ENCODE assay signal across 28 cellular contexts in the genomic region with DNA sequence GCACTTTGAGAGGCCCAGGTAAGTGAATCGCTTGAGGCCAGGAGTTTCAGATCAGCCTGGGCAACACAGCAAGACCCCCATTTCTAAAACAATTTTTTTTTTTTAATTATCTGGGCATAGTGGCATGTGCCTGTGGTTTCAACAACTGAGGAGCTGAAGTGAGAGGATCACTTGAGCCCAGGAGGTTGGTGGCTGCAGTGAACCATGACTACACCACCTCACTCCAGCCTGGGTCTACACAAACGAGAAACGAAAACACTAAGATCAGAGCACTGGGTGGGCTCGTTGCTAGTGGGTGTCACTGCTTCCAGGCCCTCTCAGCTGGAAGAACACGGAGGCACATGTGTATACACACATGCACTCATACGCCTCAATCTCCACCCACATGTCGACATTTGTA.
"Had no signal": no experiment of that assay in that cellular context is flagged by ENCODE, and none has a peak within 500 bp of the region (broad histone marks: within the 10 kb centered on the region; RNA-seq: fewer than 3 reads in every experiment).

No MANE protein-coding gene starts in this region.

- H3K9me3 ChIP-seq: ascending aorta, breast epithelium, colonic mucosa, esophagus squamous epithelium, gastroesophageal sphincter had no signal

- H3K27me3 ChIP-seq: ascending aorta, breast epithelium, cardiac muscle cell, colonic mucosa, esophagus squamous epithelium, gastroesophageal sphincter had no signal

- ATAC-seq: activated CD4-positive, alpha-beta T cell treated with anti-CD3 and anti-CD28 coated beads for 36 hours; activated naive CD4-positive, alpha-beta T cell treated with anti-CD3 and anti-CD28 coated beads, Interleukin-2, amount 50 U/mL, for 72 hours; activated T-cell treated with anti-CD3 and anti-CD28 coated beads, Interleukin-2, amount 50 U/mL, for 72 hours; gastroesophageal sphincter had no signal

- FAIRE-seq: endometrium, endothelial cell of umbilical vein had no signal

- H3K27ac ChIP-seq: ascending aorta, breast epithelium, cardiac muscle cell, colonic mucosa, epithelial cell of prostate, esophagus squamous epithelium, gastroesophageal sphincter had no signal

- DNase-seq: activated CD4-positive, alpha-beta memory T cell treated with anti-CD3 and anti-CD28 coated beads for 36 hours; activated CD4-positive, alpha-beta T cell treated with anti-CD3 and anti-CD28 coated beads for 36 hours; activated CD4-positive, alpha-beta T cell treated with anti-CD3 and anti-CD28 coated beads, Interleukin-2, amount 10 ng/mL, durations not matched to agents 24 days and 14 days; activated CD4-positive, CD25-positive, alpha-beta regulatory T cell; activated CD4-positive, CD25-positive, alpha-beta regulatory T cell treated with anti-CD3 and anti-CD28 coated beads, Interleukin-2, amount 50 U/mL, for 72 hours; activated CD8-positive, alpha-beta memory T cell treated with anti-CD3 and anti-CD28 coated beads, Interleukin-2, amount 50 U/mL, for 48 hours; activated gamma-delta T cell; activated naive CD4-positive, alpha-beta T cell; activated naive CD4-positive, alpha-beta T cell treated with anti-CD3 and anti-CD28 coated beads, Interleukin-2, amount 10 ng/mL, durations not matched to agents 7 days and 5 days; activated naive CD8-positive, alpha-beta T cell treated with anti-CD3 and anti-CD28 coated beads, Interleukin-2, amount 10 ng/mL, durations not matched to agents 7 days and 5 days; activated T-cell treated with anti-CD3 and anti-CD28 coated beads for 4 hours; activated T-cell treated with anti-CD3 and anti-CD28 coated beads, Interleukin-2, amount 50 U/mL, for 24 hours; activated T-cell treated with anti-CD3 and anti-CD28 coated beads, Interleukin-2, amount 50 U/mL, for 72 hours; central memory CD4-positive, alpha-beta T cell; cerebellar nuclear complex; colonic mucosa; effector CD8-positive, alpha-beta T cell; esophagus squamous epithelium; foreskin melanocyte; T-helper 2 cell had no signal

- H3K4me3 ChIP-seq: ascending aorta, breast epithelium, cardiac muscle cell, colonic mucosa, esophagus squamous epithelium, gastroesophageal sphincter had no signal

- H3K36me3 ChIP-seq: ascending aorta, breast epithelium, cardiac muscle cell, colonic mucosa, esophagus squamous epithelium, gastroesophageal sphincter had no signal
